ENCODE assay signal across 9 cellular contexts in the genomic region with DNA sequence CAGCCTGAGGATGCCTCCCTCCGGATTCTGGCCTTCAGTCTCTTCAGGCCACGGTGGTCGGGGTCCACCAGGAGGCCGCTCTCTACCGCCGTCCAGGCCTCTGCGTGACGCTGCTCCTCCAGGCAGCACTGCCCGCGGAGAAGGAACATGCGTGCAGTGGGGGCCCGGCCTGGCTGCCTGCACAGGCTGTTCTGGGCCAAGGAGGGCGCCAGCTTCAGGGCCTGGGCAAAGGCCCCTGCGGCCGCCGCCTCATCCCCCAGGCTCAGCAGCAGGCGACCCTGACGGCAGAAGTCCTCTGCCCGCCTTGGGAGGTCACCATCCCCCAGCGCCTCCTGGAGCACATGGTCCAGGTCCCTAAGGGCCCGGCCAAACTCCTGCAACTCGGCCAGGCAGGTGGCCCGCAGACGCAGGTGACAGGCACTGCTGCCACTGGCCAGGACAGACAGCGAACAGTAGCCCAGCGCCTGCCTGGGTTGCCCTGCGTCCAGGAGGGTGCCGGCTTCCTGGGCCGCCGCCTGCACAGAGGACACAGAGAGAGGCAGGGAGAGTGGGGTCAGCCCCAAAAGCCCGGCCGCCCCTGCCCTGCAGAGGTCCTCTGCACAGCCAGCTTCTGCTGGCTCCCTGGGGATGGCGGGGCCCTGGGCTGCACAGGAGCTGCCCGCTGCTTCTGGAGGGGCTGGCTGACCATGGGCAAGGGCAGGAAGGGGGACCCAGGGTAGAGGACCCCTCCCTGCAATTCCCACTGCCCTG. TPM values are rescaled to one million over a fixed set of nuclear protein-coding genes. Genes with fewer than 3 reads are reported as not detected.
DNase-seq lines count a peak whose midpoint lies in the region; ATAC-seq and TF ChIP-seq lines count a peak whose summit lies in the region.
"Had no signal": no experiment of that assay in that cellular context is flagged by ENCODE, and none has a peak within 500 bp of the region (broad histone marks: within the 10 kb centered on the region; RNA-seq: fewer than 3 reads in every experiment).

No MANE protein-coding gene starts in this region.

- TF ChIP-seq CTCF in SK-N-SH (IDR thresholded peaks at IDR 0.05) (no peak), WI38 (IDR thresholded peaks at IDR 0.05; ENCODE audit: low read depth, low read length) (no peak), hepatocyte (IDR thresholded peaks at IDR 0.05; ENCODE audit: poor library complexity) (no peak)

- H3K9ac ChIP-seq in SK-N-SH, result peak overlapping the region; percentile 83

- H3K9me3 Mint-ChIP-seq in stimulated activated effector memory CD8-positive, alpha-beta T cell treated with anti-CD3 and anti-CD28 coated beads, Interleukin-12 subunit alpha, Interleukin-12 subunit beta, amount 100 ng/mL, for 72 hours, result peaks cover 4% of the 10 kb centered on the region

- no peaks in the 10 kb centered on the region for H3K27me3 ChIP-seq in SK-N-SH (ENCODE audit: insufficient read depth)
- H3K27me3 ChIP-seq in hepatocyte, result peaks cover 3% of the 10 kb centered on the region

- DNase-seq in SK-N-SH (peak; percentile 53), hepatocyte (ENCODE audit: low spot score) (peak; percentile 9), iPS-NIHi11 (ENCODE audit: low spot score) (no peak), NCI-H146 (lab: John Stamatoyannopoulos, UW) (no peak)
- peak in 1 of 2 donors; percentile 7 for DNase-seq in stimulated activated effector memory CD8-positive, alpha-beta T cell treated with anti-CD3 and anti-CD28 coated beads, Interleukin-12 subunit alpha, Interleukin-12 subunit beta, amount 100 ng/mL, for 72 hours (ENCODE audit: low spot score in 2 of 2)

- H3K4me1 ChIP-seq in SK-N-SH (ENCODE audit: control insufficient read depth in 1 of 2, insufficient read depth in 2 of 2, low read depth in 1 of 2, low read length in 1 of 2) (peaks cover 0 to 22% of the 10 kb centered on the region in 2 experiments; a peak in 1 of 4 replicates), hepatocyte (ENCODE audit: insufficient read depth) (peaks cover 22% of the 10 kb centered on the region)

- H3K4me1 Mint-ChIP-seq in stimulated activated effector memory CD8-positive, alpha-beta T cell treated with anti-CD3 and anti-CD28 coated beads, Interleukin-12 subunit alpha, Interleukin-12 subunit beta, amount 100 ng/mL, for 72 hours, result peaks cover 28% of the 10 kb centered on the region

- H3K4me2 ChIP-seq in SK-N-SH (peak overlapping the region; percentile 97), hepatocyte (peak overlapping the region; percentile 99)

- H3K27ac Mint-ChIP-seq in stimulated activated effector memory CD8-positive, alpha-beta T cell treated with anti-CD3 and anti-CD28 coated beads, Interleukin-12 subunit alpha, Interleukin-12 subunit beta, amount 100 ng/mL, for 72 hours, result peak overlapping the region; percentile 97

- TF ChIP-seq EP300 in SK-N-SH (IDR thresholded peaks at IDR 0.05; ENCODE audit: borderline replicate concordance in 1 of 2, low read depth in 1 of 2, low read length in 1 of 2), result no peak

- POLR2A ChIA-PET in SK-N-SH (lab: Yijun Ruan, JAX), result no interaction called here

- H3K4me3 ChIP-seq in SK-N-SH (ENCODE audit: low read depth in 2 of 2, low read length in 1 of 2), result peak overlapping the region; percentile 73 to 96; a peak in 3 of 4 replicates
- H3K4me3 ChIP-seq in WI38 (ENCODE audit: low read depth, low read length), result peak overlapping the region; percentile 87
- H3K4me3 ChIP-seq in hepatocyte, result no peak overlapping the region

- no peak for ATAC-seq in SK-N-SH treated with all-trans-retinoic acid at 6 μM for 48 hours
- no peak for ATAC-seq in stimulated activated effector memory CD8-positive, alpha-beta T cell treated with anti-CD3 and anti-CD28 coated beads, Interleukin-12 subunit alpha, Interleukin-12 subunit beta, amount 100 ng/mL, for 72 hours
- no peak for ATAC-seq in GM18861 (IDR thresholded peaks at IDR 0.05; ENCODE audit: unreplicated experiment)

- no peaks in the 10 kb centered on the region for H4K20me1 ChIP-seq in SK-N-SH (ENCODE audit: insufficient read depth)
- no peaks in the 10 kb centered on the region for H4K20me1 ChIP-seq in hepatocyte (ENCODE audit: insufficient read depth, poor library complexity, severe bottlenecking)

- H3K27ac ChIP-seq in SK-N-SH (ENCODE audit: low read depth in 2 of 2, low read length in 1 of 2), result no peak overlapping the region; a peak in 1 of 4 replicates
- no peak overlapping the region for H3K27ac ChIP-seq in hepatocyte
- H3K27ac ChIP-seq: 22Rv1 had no signal

- H3K9me3 ChIP-seq in SK-N-SH, result no peaks in the 10 kb centered on the region
- H3K9me3 ChIP-seq in hepatocyte (ENCODE audit: low read depth), result no peaks in the 10 kb centered on the region

- CTCF ChIA-PET in SK-N-SH (lab: Yijun Ruan, JAX), result no interaction called here

- H3K9me2 ChIP-seq in SK-N-SH, result no peaks in the 10 kb centered on the region
- H3K9me2 ChIP-seq in hepatocyte (replicated peaks; ENCODE audit: insufficient read depth), result no peaks in the 10 kb centered on the region

- H3F3A ChIP-seq in SK-N-SH (replicated peaks; ENCODE audit: insufficient read depth), result no peaks in the 10 kb centered on the region

- no peaks in the 10 kb centered on the region for H3K36me3 Mint-ChIP-seq in stimulated activated effector memory CD8-positive, alpha-beta T cell treated with anti-CD3 and anti-CD28 coated beads, Interleukin-12 subunit alpha, Interleukin-12 subunit beta, amount 100 ng/mL, for 72 hours

- no peak for TF ChIP-seq RAD21 in SK-N-SH (IDR thresholded peaks at IDR 0.05; ENCODE audit: low read length)

- H3K4me3 Mint-ChIP-seq in stimulated activated effector memory CD8-positive, alpha-beta T cell treated with anti-CD3 and anti-CD28 coated beads, Interleukin-12 subunit alpha, Interleukin-12 subunit beta, amount 100 ng/mL, for 72 hours, result peak overlapping the region; percentile 87

- H3K36me3 ChIP-seq in SK-N-SH (replicated peaks in 1 of 2; ENCODE audit: control insufficient read depth in 1 of 2, insufficient read depth in 2 of 2, low read length in 1 of 2) (no peaks in the 10 kb centered on the region), hepatocyte (replicated peaks; ENCODE audit: insufficient read depth, low read depth) (no peaks in the 10 kb centered on the region)

- WGBS in SK-N-SH (ENCODE audit: low lambda C conversion rate), result 91% methylated on average over 8 of the region's 34 CpGs
- 96% methylated on average over 34 of the region's 34 CpGs for WGBS in hepatocyte (ENCODE audit: low lambda C conversion rate, missing lambda C conversion rate)

- H3K79me2 ChIP-seq in SK-N-SH (ENCODE audit: insufficient read depth) (peaks cover 10% of the 10 kb centered on the region; the same call in 1 of the 2 replicates), hepatocyte (peaks cover 15% of the 10 kb centered on the region)

- no peak overlapping the region for H2AFZ ChIP-seq in SK-N-SH (ENCODE audit: low read depth)
- no peak overlapping the region for H2AFZ ChIP-seq in hepatocyte

TF ChIP-seq in SK-N-SH, 30 proteins besides CTCF, POLR2A, EP300 and RAD21 (continues in another document):
- TF ChIP-seq USF2 (IDR thresholded peaks at IDR 0.05; ENCODE audit: borderline replicate concordance, low read depth, low read length) (no peak), MXI1 (IDR thresholded peaks at IDR 0.05; ENCODE audit: low read depth, low read length) (no peak), GABPA (IDR thresholded peaks at IDR 0.05; ENCODE audit: low read depth) (no peak), RXRA (IDR thresholded peaks at IDR 0.05; ENCODE audit: borderline replicate concordance, low read depth) (no peak), TAF1 (IDR thresholded peaks at IDR 0.05; ENCODE audit: borderline replicate concordance, low read depth, low read length) (no peak), POLR2AphosphoS5 (IDR thresholded peaks at IDR 0.05; ENCODE audit: low read depth, low read length) (no peak), NRF1 (IDR thresholded peaks at IDR 0.05; ENCODE audit: low read depth, low read length) (no peak), EZH2phosphoT487 (IDR thresholded peaks at IDR 0.05; ENCODE audit: borderline replicate concordance, low read depth) (no peak), FOXJ3 (CRISPR knock-in tag; IDR thresholded peaks at IDR 0.05) (no peak)

TF ChIP-seq in SK-N-SH treated with all-trans-retinoic acid at 6 μM for 48 hours, 23 proteins besides CTCF, POLR2A, EP300 and RAD21:
- TF ChIP-seq SNAI2 (CRISPR knock-in tag; IDR thresholded peaks at IDR 0.05) (no peak), ESRRG (CRISPR knock-in tag; IDR thresholded peaks at IDR 0.05) (no peak), TOX (CRISPR knock-in tag; IDR thresholded peaks at IDR 0.05; ENCODE audit: borderline replicate concordance) (no peak), ZNF8 (CRISPR knock-in tag; IDR thresholded peaks at IDR 0.05) (no peak), ZFP30 (CRISPR knock-in tag; IDR thresholded peaks at IDR 0.05) (no peak), OSR1 (CRISPR knock-in tag; IDR thresholded peaks at IDR 0.05) (no peak), ZNF70 (CRISPR knock-in tag; IDR thresholded peaks at IDR 0.05) (no peak), ZC3H10 (CRISPR knock-in tag; IDR thresholded peaks at IDR 0.05) (no peak), GLIS3 (CRISPR knock-in tag; IDR thresholded peaks at IDR 0.05) (no peak), ARNTL (CRISPR knock-in tag; IDR thresholded peaks at IDR 0.05; ENCODE audit: borderline replicate concordance, low read depth) (no peak)

RNA-seq across cellular contexts. Expression of gene MMEL1, which starts 8.7 kb away (rescaled TPM):
- polyA plus RNA-seq in SK-N-SH (2012; rRNA removed) (0.16 and 0.26 TPM in 2 replicates), hepatocyte (1.8 TPM in 1 of 2 replicates, not detected in the other)
- polyA plus RNA-seq in SK-N-SH (2012; cell fraction: cytosol; rRNA removed), result 0.22 and 0.35 TPM in 2 replicates
- 0.42 and 1.0 TPM in 2 replicates for polyA plus RNA-seq in SK-N-SH (2012; cell fraction: nucleus; rRNA removed)
- total RNA-seq in hepatocyte, result 0.32 and 0.93 TPM in 2 replicates

RNA-seq across cellular contexts. Expression of gene PRXL2B, which starts 55.0 kb away (rescaled TPM):
- polyA plus RNA-seq in SK-N-SH (2012; rRNA removed) (28.0 and 33.7 TPM in 2 replicates), hepatocyte (39.6 and 41.4 TPM in 2 replicates)
- 13.0 and 22.1 TPM in 2 replicates for polyA plus RNA-seq in SK-N-SH (2012; cell fraction: cytosol; rRNA removed)
- polyA plus RNA-seq in SK-N-SH (2012; cell fraction: nucleus; rRNA removed), result 43.9 and 44.0 TPM in 2 replicates
- total RNA-seq in hepatocyte, result 21.4 and 36.7 TPM in 2 replicates

Comparison
In these comparisons a context has a peak if more than half of its experiments do, and no peak if none do; other contexts are left out.
1. DNase-seq: peak in SK-N-SH (single experiment) and hepatocyte (single experiment); none in iPS-NIHi11 (single experiment) and NCI-H146 (single experiment).